Comparison of ENCODE assay signal across 8 cellular contexts in genomic region chr3:29171583-29171990, GRCh38.
DNase-seq lines count a peak whose midpoint lies in the region; ATAC-seq and TF ChIP-seq lines count a peak whose summit lies in the region.

No MANE protein-coding gene starts in this region.

- DNase-seq in natural killer cell treated with Interleukin-12 subunit alpha and Interleukin-12 subunit beta and Interleukin-15 and Interleukin-18, amount 100 ng/mL, for 72 hours (ENCODE audit: low spot score): no peak
- DNase-seq in natural killer cell (no peak), immature natural killer cell (no peak), upper lobe of right lung (no peak), T1000 (lab: John Stamatoyannopoulos, UW) (no peak)
- peak; percentile 18 for DNase-seq in T-helper 2 cell treated with Interferon-gamma antibody and Interleukin-4, amounts not matched to agents 5 μg/mL and 100 μg/mL, for 36 hours (ENCODE audit: low spot score)
- no peak for DNase-seq in stimulated activated CD4-positive, alpha-beta T cell treated with anti-CD3 and anti-CD28 coated beads, Interleukin-15, amount 100 ng/mL, for 24 hours
- no peak for DNase-seq in activated T-cell treated with anti-CD3 and anti-CD28 coated beads, Interleukin-2, amount 50 U/mL, for 4 hours

- peaks cover 0 to 10% of the 10 kb centered on the region in 2 donors for H3K4me1 Mint-ChIP-seq in natural killer cell treated with Interleukin-12 subunit alpha and Interleukin-12 subunit beta and Interleukin-15 and Interleukin-18, amount 100 ng/mL, for 72 hours (ENCODE audit: low read depth in 2 of 2)
- H3K4me1 Mint-ChIP-seq in natural killer cell (peaks cover 0 to 15% of the 10 kb centered on the region in 2 donors), immature natural killer cell (peaks cover 10 to 12% of the 10 kb centered on the region in 2 donors)
- H3K4me1 Mint-ChIP-seq in T-helper 2 cell treated with Interferon-gamma antibody and Interleukin-4, amounts not matched to agents 5 μg/mL and 100 μg/mL, for 36 hours (ENCODE audit: low read depth): peaks cover 13% of the 10 kb centered on the region
- peaks cover 13% of the 10 kb centered on the region for H3K4me1 Mint-ChIP-seq in activated T-cell treated with anti-CD3 and anti-CD28 coated beads, Interleukin-2, amount 50 U/mL, for 4 hours (ENCODE audit: low read depth)

- intact Hi-C loops in natural killer cell (cut with micrococcal nuclease): no loop called here
- intact Hi-C loops in upper lobe of right lung (cut with DNase I): no loop called here

- no peak for ATAC-seq in natural killer cell treated with Interleukin-12 subunit alpha and Interleukin-12 subunit beta and Interleukin-15 and Interleukin-18, amount 100 ng/mL, for 72 hours
- ATAC-seq in natural killer cell (no peak), upper lobe of right lung (no peak)
- ATAC-seq in activated T-cell treated with anti-CD3 and anti-CD28 coated beads, Interleukin-2, amount 50 U/mL, for 4 hours: no peak

- H3K27ac ChIP-seq in upper lobe of right lung: peak overlapping the region; percentile 51

- peak overlapping the region; percentile 25 for H3K4me3 Mint-ChIP-seq in natural killer cell treated with Interleukin-12 subunit alpha and Interleukin-12 subunit beta and Interleukin-15 and Interleukin-18, amount 100 ng/mL, for 72 hours
- H3K4me3 Mint-ChIP-seq in natural killer cell (no peak overlapping the region), immature natural killer cell (peak overlapping the region in 2 of 5 donors; percentile 8 to 57)
- peak overlapping the region; percentile 54 for H3K4me3 Mint-ChIP-seq in T-helper 2 cell treated with Interferon-gamma antibody and Interleukin-4, amounts not matched to agents 5 μg/mL and 100 μg/mL, for 36 hours
- H3K4me3 Mint-ChIP-seq in activated T-cell treated with anti-CD3 and anti-CD28 coated beads, Interleukin-2, amount 50 U/mL, for 4 hours: no peak overlapping the region

- H3K27me3 ChIP-seq in upper lobe of right lung: no peaks in the 10 kb centered on the region

- H3K27ac Mint-ChIP-seq in natural killer cell treated with Interleukin-12 subunit alpha and Interleukin-12 subunit beta and Interleukin-15 and Interleukin-18, amount 100 ng/mL, for 72 hours: no peak overlapping the region
- H3K27ac Mint-ChIP-seq in natural killer cell (peak overlapping the region in 1 of 2 donors; percentile 78), immature natural killer cell (peak overlapping the region in 4 of 6 donors; percentile 1 to 61 (median 48))
- H3K27ac Mint-ChIP-seq in T-helper 2 cell treated with Interferon-gamma antibody and Interleukin-4, amounts not matched to agents 5 μg/mL and 100 μg/mL, for 36 hours: peak overlapping the region; percentile 74

- H3K36me3 ChIP-seq in upper lobe of right lung: no peaks in the 10 kb centered on the region

- H3K4me1 ChIP-seq in upper lobe of right lung: peaks cover 7% of the 10 kb centered on the region

- H3K36me3 Mint-ChIP-seq in natural killer cell treated with Interleukin-12 subunit alpha and Interleukin-12 subunit beta and Interleukin-15 and Interleukin-18, amount 100 ng/mL, for 72 hours: no peaks in the 10 kb centered on the region
- H3K36me3 Mint-ChIP-seq in natural killer cell (no peaks in the 10 kb centered on the region), immature natural killer cell (no peaks in the 10 kb centered on the region)
- H3K36me3 Mint-ChIP-seq in T-helper 2 cell treated with Interferon-gamma antibody and Interleukin-4, amounts not matched to agents 5 μg/mL and 100 μg/mL, for 36 hours (ENCODE audit: low read depth): peaks cover 6% of the 10 kb centered on the region
- no peaks in the 10 kb centered on the region for H3K36me3 Mint-ChIP-seq in activated T-cell treated with anti-CD3 and anti-CD28 coated beads, Interleukin-2, amount 50 U/mL, for 4 hours (ENCODE audit: insufficient read depth)

- no peaks in the 10 kb centered on the region for H3K27me3 Mint-ChIP-seq in natural killer cell treated with Interleukin-12 subunit alpha and Interleukin-12 subunit beta and Interleukin-15 and Interleukin-18, amount 100 ng/mL, for 72 hours
- H3K27me3 Mint-ChIP-seq in natural killer cell (ENCODE audit: low read depth in 2 of 2) (no peaks in the 10 kb centered on the region), immature natural killer cell (ENCODE audit: low read depth in 3 of 3) (peaks cover 0 to 2% (median 1%) of the 10 kb centered on the region in 3 donors)
- H3K27me3 Mint-ChIP-seq in T-helper 2 cell treated with Interferon-gamma antibody and Interleukin-4, amounts not matched to agents 5 μg/mL and 100 μg/mL, for 36 hours (ENCODE audit: low read depth): no peaks in the 10 kb centered on the region
- no peaks in the 10 kb centered on the region for H3K27me3 Mint-ChIP-seq in activated T-cell treated with anti-CD3 and anti-CD28 coated beads, Interleukin-2, amount 50 U/mL, for 4 hours (ENCODE audit: low read depth)

- H3K9me3 Mint-ChIP-seq in natural killer cell treated with Interleukin-12 subunit alpha and Interleukin-12 subunit beta and Interleukin-15 and Interleukin-18, amount 100 ng/mL, for 72 hours: peaks cover 14% of the 10 kb centered on the region
- H3K9me3 Mint-ChIP-seq in natural killer cell: peaks cover 0 to 4% of the 10 kb centered on the region in 2 donors
- peaks cover 5% of the 10 kb centered on the region for H3K9me3 Mint-ChIP-seq in T-helper 2 cell treated with Interferon-gamma antibody and Interleukin-4, amounts not matched to agents 5 μg/mL and 100 μg/mL, for 36 hours
- H3K9me3 Mint-ChIP-seq in immature natural killer cell: peaks cover 0 to 5% (median under 1%) of the 10 kb centered on the region in 6 donors
- no peaks in the 10 kb centered on the region for H3K9me3 Mint-ChIP-seq in activated T-cell treated with anti-CD3 and anti-CD28 coated beads, Interleukin-2, amount 50 U/mL, for 4 hours

- H3K4me3 ChIP-seq in upper lobe of right lung: no peak overlapping the region

- no peaks in the 10 kb centered on the region for H3K9me3 ChIP-seq in upper lobe of right lung

- no peak for TF ChIP-seq CTCF in natural killer cell (IDR thresholded peaks at IDR 0.05)
- no peak for TF ChIP-seq CTCF in upper lobe of right lung (IDR thresholded peaks at IDR 0.05)

Comparison
In these comparisons a context has a peak if more than half of its experiments do, and no peak if none do; other contexts are left out.
1. H3K4me3 Mint-ChIP-seq: peak in natural killer cell treated with Interleukin-12 subunit alpha and Interleukin-12 subunit beta and Interleukin-15 and Interleukin-18, amount 100 ng/mL, for 72 hours (single experiment) and T-helper 2 cell treated with Interferon-gamma antibody and Interleukin-4, amounts not matched to agents 5 μg/mL and 100 μg/mL, for 36 hours (single experiment); none in natural killer cell (single experiment) and activated T-cell treated with anti-CD3 and anti-CD28 coated beads, Interleukin-2, amount 50 U/mL, for 4 hours (single experiment).
2. H3K27ac Mint-ChIP-seq: peak in T-helper 2 cell treated with Interferon-gamma antibody and Interleukin-4, amounts not matched to agents 5 μg/mL and 100 μg/mL, for 36 hours (single experiment) and immature natural killer cell (4 of 6); none in natural killer cell treated with Interleukin-12 subunit alpha and Interleukin-12 subunit beta and Interleukin-15 and Interleukin-18, amount 100 ng/mL, for 72 hours (0 of 2).